In genomic region chr4:86368433-86368832, GRCh38 we compare ENCODE assay signal across 19 cellular contexts. TPM values are rescaled to one million over a fixed set of nuclear protein-coding genes. Genes with fewer than 3 reads are reported as not detected.
DNase-seq lines count a peak whose midpoint lies in the region; TF ChIP-seq lines count a peak whose summit lies in the region.
"Had no signal": no experiment of that assay in that cellular context is flagged by ENCODE, and none has a peak within 500 bp of the region (broad histone marks: within the 10 kb centered on the region; RNA-seq: fewer than 3 reads in every experiment).

No MANE protein-coding gene starts in this region.

- H3K4me3 Mint-ChIP-seq in nephron progenitor cell, result no peak overlapping the region
- H3K4me3 Mint-ChIP-seq: B cell; CD4-positive, CD25-positive, alpha-beta regulatory T cell; CD8-positive, alpha-beta T cell; GM23338 had no signal

- peak overlapping the region; percentile 3; the same call in 1 of the 2 replicates for H3K4me3 ChIP-seq in GM12865 (ENCODE audit: low read depth, low read length)
- peak overlapping the region; percentile 9 for H3K4me3 ChIP-seq in adipocyte (ENCODE audit: low read length)
- no peak overlapping the region for H3K4me3 ChIP-seq in fibroblast of villous mesenchyme (ENCODE audit: low read depth, low read length)
- H3K4me3 ChIP-seq in vagina, result peak overlapping the region in 1 of 2 donors; percentile 2
- H3K4me3 ChIP-seq: BLaER1, GM23338, HAP-1 had no signal

- peaks cover 21% of the 10 kb centered on the region for H3K36me3 Mint-ChIP-seq in nephron progenitor cell (ENCODE audit: low read depth)
- H3K36me3 Mint-ChIP-seq: CD4-positive, CD25-positive, alpha-beta regulatory T cell; CD8-positive, alpha-beta T cell had no signal

- peaks cover 23% of the 10 kb centered on the region for H3K9me3 Mint-ChIP-seq in nephron progenitor cell

- H3K27me3 ChIP-seq in adipocyte (replicated peaks; ENCODE audit: control insufficient read depth, insufficient read depth, low read length), result no peaks in the 10 kb centered on the region
- H3K27me3 ChIP-seq in vagina, result no peaks in the 10 kb centered on the region
- H3K27me3 ChIP-seq: BLaER1 had no signal

- H3K36me3 ChIP-seq in adipocyte (ENCODE audit: control insufficient read depth, insufficient read depth, low read length, severe bottlenecking) (no peaks in the 10 kb centered on the region), vagina (peaks cover 0 to 3% of the 10 kb centered on the region in 2 donors)
- H3K36me3 ChIP-seq: BLaER1, HAP-1 had no signal

- no peaks in the 10 kb centered on the region for H3K27me3 Mint-ChIP-seq in nephron progenitor cell (ENCODE audit: low read depth, poor library complexity)
- H3K27me3 Mint-ChIP-seq: CD4-positive, CD25-positive, alpha-beta regulatory T cell had no signal

- TF ChIP-seq POLR2A in vagina (IDR thresholded peaks at IDR 0.05), result no peak

- DNase-seq in GM12865 (ENCODE audit: low read depth) (no peak), adipocyte (ENCODE audit: low read depth) (no peak), fibroblast of villous mesenchyme (ENCODE audit: low read depth) (peak; percentile 55), vagina (ENCODE audit: extremely low spot score in 2 of 2) (no peak), nephron progenitor cell (no peak), GM20000 (ENCODE audit: low spot score) (no peak)
- DNase-seq in stimulated activated CD8-positive, alpha-beta memory T cell treated with anti-CD3 and anti-CD28 coated beads, Interleukin-4, amount 100 ng/mL, for 48 hours, result no peak
- DNase-seq: CD4-positive, CD25-positive, alpha-beta regulatory T cell; CD8-positive, alpha-beta T cell; DMS 273 treated with DMSO at 0.1 percent for 48 hours; DMS79; EL; GDM1 had no signal

- H3K27ac Mint-ChIP-seq in nephron progenitor cell, result no peak overlapping the region
- H3K27ac Mint-ChIP-seq: B cell; CD4-positive, CD25-positive, alpha-beta regulatory T cell; CD8-positive, alpha-beta T cell; GM23338 had no signal

- intact Hi-C loops in vagina (cut with DNase I), result no loop called here

- TF ChIP-seq CTCF in GM12865 (IDR thresholded peaks at IDR 0.05; ENCODE audit: insufficient read depth, low read depth, low read length, missing control alignments) (no peak), fibroblast of villous mesenchyme (IDR thresholded peaks at IDR 0.05; ENCODE audit: insufficient read depth, low read depth, low read length) (no peak), vagina (IDR thresholded peaks at IDR 0.05) (no peak), nephron progenitor cell (IDR thresholded peaks at IDR 0.05) (no peak), GM20000 (IDR thresholded peaks at IDR 0.05; ENCODE audit: extremely low read depth, missing control alignments) (no peak)

- H3K9me3 ChIP-seq in adipocyte (ENCODE audit: control insufficient read depth, low read length) (peaks cover 3% of the 10 kb centered on the region), vagina (no peaks in the 10 kb centered on the region)
- H3K9me3 ChIP-seq: BLaER1, HAP-1 had no signal

- peak overlapping the region; percentile 27 for H3K27ac ChIP-seq in vagina
- H3K27ac ChIP-seq: 22Rv1, BLaER1, C4-2B had no signal

- H3K4me1 ChIP-seq in adipocyte (ENCODE audit: control insufficient read depth, insufficient read depth, low read length), result peaks cover 15% of the 10 kb centered on the region
- H3K4me1 ChIP-seq in vagina, result peaks cover 15% of the 10 kb centered on the region
- H3K4me1 ChIP-seq: BLaER1, HAP-1 had no signal

- no peaks in the 10 kb centered on the region for H3K4me1 Mint-ChIP-seq in nephron progenitor cell
- H3K4me1 Mint-ChIP-seq: B cell; CD4-positive, CD25-positive, alpha-beta regulatory T cell had no signal

- H3K9ac ChIP-seq in adipocyte (ENCODE audit: low read length), result no peak overlapping the region
- H3K9ac ChIP-seq: BLaER1 had no signal

RNA-seq across cellular contexts. Expression of gene MAPK10, which starts 8.6 kb away (rescaled TPM):
- 4.8 and 12.1 TPM in 2 replicates for total RNA-seq in fibroblast of villous mesenchyme
- 123 TPM for total RNA-seq in vagina
- total RNA-seq: CD8-positive, alpha-beta T cell had no signal
